Comparison of ENCODE assay signal across 8 cellular contexts in genomic region chr20:38601216-38602184, GRCh38. TPM values are rescaled to one million over a fixed set of nuclear protein-coding genes. Genes with fewer than 3 reads are reported as not detected.
DNase-seq lines count a peak whose midpoint lies in the region; ATAC-seq, FAIRE-seq and TF ChIP-seq lines count a peak whose summit lies in the region.

ARHGAP40 (plus strand) TSS chr20:38601809.

- H3K4me3 ChIP-seq in SJCRH30 (peak within 1 kb of the TSS; percentile 23; the same call in 1 of the 2 replicates), fibroblast of villous mesenchyme (ENCODE audit: low read depth, low read length) (no peak within 1 kb of the TSS), small intestine (ENCODE audit: low read depth in 1 of 2, low read length in 2 of 2) (no peak within 1 kb of the TSS)

- TF ChIP-seq CTCF in fibroblast of villous mesenchyme (IDR thresholded peaks at IDR 0.05; ENCODE audit: insufficient read depth, low read depth, low read length): peak; percentile 12

- no peaks in the 10 kb centered on the region for H3K9me3 ChIP-seq in SJCRH30 (replicated peaks)
- H3K9me3 ChIP-seq in small intestine (ENCODE audit: control insufficient read depth, low read depth): no peaks in the 10 kb centered on the region

- H3K36me3 ChIP-seq in SJCRH30: no peaks in the 10 kb centered on the region
- H3K36me3 ChIP-seq in small intestine (ENCODE audit: control insufficient read depth in 2 of 2, insufficient read depth in 2 of 2, low read length in 2 of 2): no peaks in the 10 kb centered on the region

- ATAC-seq in HG03571 (IDR thresholded peaks at IDR 0.05; ENCODE audit: unreplicated experiment): no peak

- no peak for FAIRE-seq in small intestine (lab: Jason Lieb, UNC)

- peak; percentile 64 for DNase-seq in activated CD8-positive, alpha-beta memory T cell treated with anti-CD3 and anti-CD28 coated beads for 24 hours
- no peak for DNase-seq in activated CD8-positive, alpha-beta memory T cell treated with anti-CD3 and anti-CD28 coated beads, Interleukin-2, amount 50 U/mL, for 4 hours
- DNase-seq in SJCRH30 (peak; percentile 31 to 54), fibroblast of villous mesenchyme (ENCODE audit: low read depth) (no peak), small intestine (peak; percentile 6), dedifferentiated amniotic fluid mesenchymal stem cell (ENCODE audit: extremely low spot score) (no peak), SK-N-DZ (ENCODE audit: low spot score) (no peak)

- H3K27me3 ChIP-seq in SJCRH30: peaks cover 4% of the 10 kb centered on the region; the same call in 1 of the 2 replicates
- H3K27me3 ChIP-seq in small intestine (ENCODE audit: control insufficient read depth in 2 of 2, insufficient read depth in 2 of 2, low read length in 2 of 2): peaks cover 0 to 23% of the 10 kb centered on the region in 2 donors

- 8 to 11% (median 9%) methylated on average over 39 to 42 of the region's 42 CpGs for WGBS in small intestine, 3 donors

- H3K4me1 ChIP-seq in SJCRH30 (no peaks in the 10 kb centered on the region), small intestine (ENCODE audit: control insufficient read depth in 2 of 2, insufficient read depth in 1 of 2, low read depth in 1 of 2, low read length in 1 of 2) (no peaks in the 10 kb centered on the region)

- H3K27ac ChIP-seq in SJCRH30: no peak within 1 kb of the TSS
- H3K27ac ChIP-seq in small intestine (ENCODE audit: low read depth in 1 of 2, low read length in 1 of 2): no peak within 1 kb of the TSS

RNA-seq across cellular contexts. Expression of gene ARHGAP40, which starts in this region (rescaled TPM):
- total RNA-seq in SJCRH30 (2014; rRNA removed; shearing (Covaris generic)): not detected in 2 replicates
- total RNA-seq in fibroblast of villous mesenchyme: not detected in 2 replicates
- polyA plus RNA-seq in small intestine: under 1 TPM in 1 of 3 donors, not detected in 2; 0.01 TPM
- polyA plus RNA-seq in SK-N-DZ (2014; cell fraction: cytosol; rRNA removed): not detected in 2 replicates
- 0.39 TPM in 1 of 2 replicates, not detected in the other for polyA plus RNA-seq in SK-N-DZ (2014; cell fraction: nucleus; rRNA removed)

Comparison
In these comparisons a context has a peak if more than half of its experiments do, and no peak if none do; other contexts are left out.
1. Peak in DNase-seq and H3K4me3 ChIP-seq in SJCRH30; RNA of the gene not detected or under 1 TPM.
2. Peak in DNase-seq in small intestine; RNA of the gene not detected or under 1 TPM.